Comparison of ENCODE assay signal across 16 cellular contexts in genomic region chr9:117403403-117403811, GRCh38.
DNase-seq lines count a peak whose midpoint lies in the region; ATAC-seq and TF ChIP-seq lines count a peak whose summit lies in the region.
"Had no signal": no experiment of that assay in that cellular context is flagged by ENCODE, and none has a peak within 500 bp of the region (broad histone marks: within the 10 kb centered on the region; RNA-seq: fewer than 3 reads in every experiment).

No MANE protein-coding gene starts in this region.

- ATAC-seq in HG03460 (IDR thresholded peaks at IDR 0.05; ENCODE audit: unreplicated experiment) (no peak), HG02938 (IDR thresholded peaks at IDR 0.05; ENCODE audit: unreplicated experiment) (no peak)
- ATAC-seq: K562 had no signal

- no peak for TF ChIP-seq POLR2A in erythroblast (IDR thresholded peaks at IDR 0.05; ENCODE audit: low read length)

- DNase-seq in NCI-H1092 treated with DMSO at 0.1 percent for 48 hours (lab: John Stamatoyannopoulos, UW) (peak; percentile 87), NCI-H2196 treated with DMSO at 0.1 percent for 48 hours (lab: John Stamatoyannopoulos, UW; ENCODE audit: unreplicated experiment) (peak; percentile 59), cerebellar cortex (ENCODE audit: low spot score) (peak; percentile 35), nucleus accumbens (lab: John Stamatoyannopoulos, UW) (peak in 48 of 56 donors; percentile 17 to 81 (median 62)), erythroblast (lab: John Stamatoyannopoulos, UW) (no peak), SW 1271 (lab: John Stamatoyannopoulos, UW) (no peak)
- DNase-seq: activated CD4-positive, alpha-beta T cell treated with anti-CD3 and anti-CD28 coated beads, Interleukin-2, amount 50 U/mL, for 48 hours; CD4-positive, CD25-positive, alpha-beta regulatory T cell; mammary epithelial cell; NCI-H446; RPMI8226; small intestine; T-helper 9 cell had no signal

Comparison
In these comparisons a context has a peak if more than half of its experiments do, and no peak if none do; other contexts are left out.
1. DNase-seq: peak in NCI-H1092 treated with DMSO at 0.1 percent for 48 hours (single experiment), NCI-H2196 treated with DMSO at 0.1 percent for 48 hours (single experiment), cerebellar cortex (single experiment) and nucleus accumbens (48 of 56); none in erythroblast (0 of 2) and SW 1271 (0 of 2).